Comparison of ENCODE assay signal across 8 cellular contexts in the genomic region with DNA sequence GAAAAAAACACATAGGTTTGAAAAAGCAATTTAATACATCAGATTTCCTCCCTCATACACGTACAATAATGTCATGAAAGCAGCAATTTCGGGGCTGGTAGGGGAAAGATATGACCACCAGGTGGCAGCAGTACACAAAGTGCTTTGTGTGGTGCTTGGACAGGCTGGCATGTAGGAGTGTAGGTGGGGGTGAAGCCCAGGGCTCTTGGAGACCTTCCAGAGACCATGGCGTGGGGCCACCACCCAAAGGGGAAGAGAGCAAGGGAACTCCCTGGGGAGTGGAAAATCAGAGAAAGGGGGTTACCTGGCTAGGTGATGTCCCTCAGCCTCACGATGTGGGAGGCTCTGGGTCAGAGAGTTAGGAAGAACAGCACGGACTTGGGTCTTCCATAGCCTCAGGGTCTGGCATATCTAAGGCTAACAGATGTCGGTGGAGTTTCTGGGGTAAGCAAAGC. TPM values are rescaled to one million over a fixed set of nuclear protein-coding genes. Genes with fewer than 3 reads are reported as not detected.
DNase-seq lines count a peak whose midpoint lies in the region; ATAC-seq, FAIRE-seq and TF ChIP-seq lines count a peak whose summit lies in the region.

No MANE protein-coding gene starts in this region.

- 21% methylated on average over 6 of the region's 6 CpGs for WGBS in A549 (ENCODE audit: missing lambda C conversion rate)
- no CpG with 5 or more reads among the region's 6 CpGs for WGBS in iPS DF 6.9 (ENCODE audit: insufficient coverage, insufficient read length)

- TF ChIP-seq POLR2A in A549 (IDR thresholded peaks at IDR 0.05; ENCODE audit: low read length), result no peak

- peak; percentile 61 to 62 for TF ChIP-seq RAD21 in A549 (conservative IDR thresholded peaks at IDR 0.05 in 1 of 2, IDR thresholded peaks at IDR 0.05 in 1 of 2)

- CTCF ChIA-PET in A549 (lab: Yijun Ruan, JAX), result interaction anchor here (0.9 to 1.5 kb wide), 8 partner anchors 10 to 323 kb away, joined by 3 to 10 read pairs (median 4); no protein-coding TSS in a partner anchor

- no peaks in the 10 kb centered on the region for H3K36me3 ChIP-seq in iPS DF 6.9 (ENCODE audit: control insufficient read depth, insufficient read depth, low read length)

- no peak for FAIRE-seq in A549 (lab: Jason Lieb, UNC)

- ATAC-seq in A549 (peak; percentile 90 to 94), GM18502 (IDR thresholded peaks at IDR 0.05; ENCODE audit: poor library complexity, unreplicated experiment) (peak; percentile 82), HG02943 (IDR thresholded peaks at IDR 0.05; ENCODE audit: low read depth, unreplicated experiment) (peak; percentile 65)

- no peak overlapping the region for H3K4me3 ChIP-seq in A549
- H3K4me3 ChIP-seq in iPS DF 6.9 (ENCODE audit: low read length), result no peak overlapping the region

- no peak overlapping the region for H3K27ac ChIP-seq in A549
- H3K27ac ChIP-seq in iPS DF 6.9 (ENCODE audit: low read length), result no peak overlapping the region

- H3K9me3 ChIP-seq in A549, result 0 out of 3 replicates have a peak, but pooled peaks cover 3% of the 10 kb centered on the region
- no peaks in the 10 kb centered on the region for H3K9me3 ChIP-seq in iPS DF 6.9 (ENCODE audit: control insufficient read depth, insufficient read depth, low read length)

- H3K27me3 ChIP-seq in iPS DF 6.9 (ENCODE audit: control insufficient read depth, insufficient read depth, low read length), result no peaks in the 10 kb centered on the region

- H3K4me2 ChIP-seq in A549, result no peak overlapping the region

- DNase-seq in A549 (ENCODE audit: low read depth in 1 of 2, low spot score in 1 of 2) (peak; percentile 53 to 61), NCI-H2081 treated with DMSO at 0.1 percent for 48 hours (lab: John Stamatoyannopoulos, UW) (peak; percentile 59), T1000 (lab: John Stamatoyannopoulos, UW) (peak; percentile 63), astrocyte of the hippocampus (ENCODE audit: low read depth, low spot score) (peak; percentile 89), iPS DF 6.9 (ENCODE audit: low read depth, low spot score) (peak; percentile 68)
- DNase-seq in stimulated activated CD4-positive, alpha-beta T cell treated with anti-CD3 and anti-CD28 coated beads, Interleukin-12 subunit alpha, Interleukin-12 subunit beta, amount 100 ng/mL, for 24 hours (ENCODE audit: low read depth in 2 of 2), result peak; percentile 30 to 58

- no peak for TF ChIP-seq EP300 in A549 (IDR thresholded peaks at IDR 0.05)

- H3K4me1 ChIP-seq in A549 (no peaks in the 10 kb centered on the region), iPS DF 6.9 (ENCODE audit: control insufficient read depth, insufficient read depth, low read length) (no peaks in the 10 kb centered on the region)

- POLR2A ChIA-PET in A549 (lab: Yijun Ruan, JAX), result no interaction called here

- TF ChIP-seq CTCF in A549 (IDR thresholded peaks at IDR 0.05), result peak; percentile 68

TF ChIP-seq in A549, 52 proteins besides CTCF, POLR2A, EP300 and RAD21:
- peak; percentile 64 for TF ChIP-seq SMC3 (IDR thresholded peaks at IDR 0.05)
- no peak for TF ChIP-seq FOXS1 (CRISPR knock-in tag; IDR thresholded peaks at IDR 0.05)
- TF ChIP-seq, protein P1, sequence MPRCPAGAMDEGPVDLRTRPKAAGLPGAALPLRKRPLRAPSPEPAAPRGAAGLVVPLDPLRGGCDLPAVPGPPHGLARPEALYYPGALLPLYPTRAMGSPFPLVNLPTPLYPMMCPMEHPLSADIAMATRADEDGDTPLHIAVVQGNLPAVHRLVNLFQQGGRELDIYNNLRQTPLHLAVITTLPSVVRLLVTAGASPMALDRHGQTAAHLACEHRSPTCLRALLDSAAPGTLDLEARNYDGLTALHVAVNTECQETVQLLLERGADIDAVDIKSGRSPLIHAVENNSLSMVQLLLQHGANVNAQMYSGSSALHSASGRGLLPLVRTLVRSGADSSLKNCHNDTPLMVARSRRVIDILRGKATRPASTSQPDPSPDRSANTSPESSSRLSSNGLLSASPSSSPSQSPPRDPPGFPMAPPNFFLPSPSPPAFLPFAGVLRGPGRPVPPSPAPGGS (IDR thresholded peaks at IDR 0.05), result no peak
- TF ChIP-seq ZNF302 (CRISPR knock-in tag; IDR thresholded peaks at IDR 0.05), result no peak
- no peak for TF ChIP-seq ESRRA (IDR thresholded peaks at IDR 0.05; ENCODE audit: borderline replicate concordance, low read length)
TF ChIP-seq in A549: peak in this region for 1.

RNA-seq across cellular contexts. Expression of a gene that starts 11.8 kb away (rescaled TPM):
- polyA plus RNA-seq in A549 (2011; rRNA removed) (0.21 TPM in 2 replicates), A549 (2017; fragmentation: RNase III; extraction: RNeasy Plus Mini Kit Qiagen cat#74134 plus additional on column Dnase treatment) (0.05 TPM in 1 of 3 replicates, not detected in the others)
- polyA plus RNA-seq in A549 (2012; cell fraction: cytosol; rRNA removed), result 0.03 and 0.04 TPM in 2 replicates
- polyA plus RNA-seq in A549 (2012; cell fraction: nucleus; rRNA removed), result 0.02 and 0.09 TPM in 2 replicates
- 0.17 TPM in 1 of 2 replicates, not detected in the other for polyA minus RNA-seq in A549 (2011; rRNA and poly(A)+ RNA removed)
